In the genomic region with DNA sequence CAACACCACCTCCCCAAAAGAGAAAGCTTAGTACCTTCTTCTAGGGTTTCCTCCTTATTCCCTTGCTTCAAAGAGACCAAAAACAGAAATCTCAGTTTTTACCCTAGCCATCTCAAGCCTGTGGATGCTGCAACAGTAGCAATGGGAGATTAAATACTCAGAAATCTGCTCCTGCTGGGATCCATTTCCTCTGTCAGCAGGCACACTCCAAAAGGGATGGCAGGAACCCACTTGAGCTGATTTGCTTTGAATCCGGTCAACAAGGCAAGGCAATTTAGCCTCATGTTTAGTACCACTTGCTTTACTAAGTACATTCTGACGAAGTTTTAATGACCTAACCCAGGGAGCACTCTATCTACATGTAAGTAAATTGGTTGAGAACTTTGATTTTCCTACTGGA, we compare ENCODE assay signal across 20 cellular contexts.
"Had no signal": no experiment of that assay in that cellular context is flagged by ENCODE, and none has a peak within 500 bp of the region (broad histone marks: within the 10 kb centered on the region; RNA-seq: fewer than 3 reads in every experiment).

No MANE protein-coding gene starts in this region.

- H3K27ac ChIP-seq: ovary, stomach, testis had no signal

- DNase-seq: activated CD4-positive, alpha-beta T cell treated with anti-CD3 and anti-CD28 coated beads for 1 hour; activated CD4-positive, alpha-beta T cell treated with anti-CD3 and anti-CD28 coated beads, Interleukin-2, amount 50 U/mL, for 4 hours; activated naive CD4-positive, alpha-beta T cell treated with anti-CD3 and anti-CD28 coated beads for 36 hours; activated naive CD8-positive, alpha-beta T cell treated with anti-CD3 and anti-CD28 coated beads, Interleukin-2, amount 50 U/mL, for 24 hours; activated T-cell treated with anti-CD3 and anti-CD28 coated beads for 4 hours; aorta; cerebellar nuclear complex; dermis blood vessel endothelial cell; head of caudate nucleus; islet precursor cell; mammary epithelial cell; naive B cell; ovary; stomach; T1000; testis; upper lobe of left lung had no signal

- ATAC-seq: activated naive CD8-positive, alpha-beta T cell treated with anti-CD3 and anti-CD28 coated beads, Interleukin-2, amount 50 U/mL, for 24 hours; left lobe of liver; sciatic nerve had no signal

- H3K27me3 Mint-ChIP-seq: activated naive CD8-positive, alpha-beta T cell treated with anti-CD3 and anti-CD28 coated beads, Interleukin-2, amount 50 U/mL, for 24 hours; naive B cell had no signal

- H3K27me3 ChIP-seq: ovary, stomach, testis, upper lobe of left lung had no signal

- H3K4me1 ChIP-seq: testis, upper lobe of left lung had no signal

- H3K36me3 Mint-ChIP-seq: naive B cell had no signal

- H3K4me1 Mint-ChIP-seq: activated naive CD8-positive, alpha-beta T cell treated with anti-CD3 and anti-CD28 coated beads, Interleukin-2, amount 50 U/mL, for 24 hours; naive B cell had no signal

- H3K9me3 ChIP-seq: ovary, stomach, testis, upper lobe of left lung had no signal

- H3K4me3 Mint-ChIP-seq: activated naive CD4-positive, alpha-beta T cell treated with anti-CD3 and anti-CD28 coated beads for 36 hours; activated naive CD8-positive, alpha-beta T cell treated with anti-CD3 and anti-CD28 coated beads, Interleukin-2, amount 50 U/mL, for 24 hours; naive B cell had no signal

- H3K4me3 ChIP-seq: ovary, stomach, testis, upper lobe of left lung had no signal

- H3K27ac Mint-ChIP-seq: activated naive CD4-positive, alpha-beta T cell treated with anti-CD3 and anti-CD28 coated beads for 36 hours; activated naive CD8-positive, alpha-beta T cell treated with anti-CD3 and anti-CD28 coated beads, Interleukin-2, amount 50 U/mL, for 24 hours; activated T-helper 2 cell treated with anti-CD3 and anti-CD28 coated beads, Interferon-gamma antibody, Interleukin-2, Interleukin-4, amounts not matched to agents 10 μg/mL and 5 μg/mL and 100 μg/mL, durations not matched to agents 14 hours and 24 hours and 36 hours; naive B cell had no signal

- H3K36me3 ChIP-seq: ovary, stomach, upper lobe of left lung had no signal
